15 cellular contexts compared by ENCODE assay signal in genomic region chr10:97063271-97063982, GRCh38.
DNase-seq lines count a peak whose midpoint lies in the region; TF ChIP-seq lines count a peak whose summit lies in the region.
"Had no signal": no experiment of that assay in that cellular context is flagged by ENCODE, and none has a peak within 500 bp of the region (broad histone marks: within the 10 kb centered on the region; RNA-seq: fewer than 3 reads in every experiment).

No MANE protein-coding gene starts in this region.

- no peak overlapping the region for H3K27ac Mint-ChIP-seq in Caco-2 (ENCODE audit: unreplicated experiment)
- H3K27ac Mint-ChIP-seq: B cell; CD4-positive, alpha-beta T cell; GM23338; HFFc6 had no signal

- H3K9ac ChIP-seq in neuronal stem cell (ENCODE audit: low read depth, low read length, poor library complexity): no peak overlapping the region

- H3K4me2 ChIP-seq in neuronal stem cell (ENCODE audit: insufficient read depth, low read length, poor library complexity, severe bottlenecking): no peak overlapping the region
- H3K4me2 ChIP-seq: GM23338 had no signal

- H2BK12ac ChIP-seq in neuronal stem cell (ENCODE audit: low read length): no peak overlapping the region

- peak overlapping the region; percentile 39 for H3K27ac ChIP-seq in cingulate gyrus (ENCODE audit: low read depth, low read length)
- H3K27ac ChIP-seq in neuronal stem cell (replicated peaks; ENCODE audit: low read length): no peak overlapping the region

- CTCF ChIA-PET in Caco-2 (lab: Charles Lee): no interaction called here

- no peak overlapping the region for H4K8ac ChIP-seq in neuronal stem cell (ENCODE audit: low read depth, low read length)

- no peak overlapping the region for H3K4me3 Mint-ChIP-seq in Caco-2 (ENCODE audit: unreplicated experiment)
- H3K4me3 Mint-ChIP-seq: B cell; CD4-positive, alpha-beta T cell; GM23338; HFFc6 had no signal

- H3K4ac ChIP-seq in neuronal stem cell (ENCODE audit: low read length): no peak overlapping the region

- peaks cover 5 to 8% of the 10 kb centered on the region in 2 donors for H3K4me1 ChIP-seq in neuronal stem cell (ENCODE audit: control insufficient read depth in 2 of 2, insufficient read depth in 1 of 2, low read depth in 1 of 2, low read length in 2 of 2)
- no peaks in the 10 kb centered on the region for H3K4me1 ChIP-seq in Caco-2
- H3K4me1 ChIP-seq: HAP-1 had no signal

- H3K14ac ChIP-seq in neuronal stem cell (ENCODE audit: low read length): no peak overlapping the region

- H3K9me3 Mint-ChIP-seq in Caco-2 (ENCODE audit: unreplicated experiment): no peaks in the 10 kb centered on the region
- H3K9me3 Mint-ChIP-seq: CD4-positive, alpha-beta T cell; GM23338; HFFc6 had no signal

- H3K9me3 ChIP-seq in neuronal stem cell (replicated peaks in 1 of 2; ENCODE audit: control insufficient read depth in 2 of 2, insufficient read depth in 1 of 2, low read depth in 1 of 2, low read length in 2 of 2) (no peaks in the 10 kb centered on the region), Caco-2 (no peaks in the 10 kb centered on the region)
- H3K9me3 ChIP-seq: HAP-1 had no signal

- H3K4me3 ChIP-seq in neuronal stem cell (ENCODE audit: low read length in 2 of 2) (no peak overlapping the region), Caco-2 (ENCODE audit: low read depth, low read length) (no peak overlapping the region)
- H3K4me3 ChIP-seq: GM12878, GM23338, HAP-1 had no signal

- peak overlapping the region; percentile 23 for H3K23ac ChIP-seq in neuronal stem cell (ENCODE audit: low read depth, low read length, poor library complexity)

- H2AK5ac ChIP-seq in neuronal stem cell (ENCODE audit: low read depth, low read length): no peak overlapping the region

- H2AFZ ChIP-seq in neuronal stem cell (ENCODE audit: low read length): no peak overlapping the region
- H2AFZ ChIP-seq: GM23338 had no signal

- intact Hi-C loops in Caco-2 (cut with micrococcal nuclease; ENCODE audit: unreplicated experiment): no loop called here

- no peak overlapping the region for H3K18ac ChIP-seq in neuronal stem cell (ENCODE audit: low read length)

- H3K36me3 ChIP-seq in neuronal stem cell (replicated peaks in 1 of 2; ENCODE audit: control insufficient read depth in 2 of 2, insufficient read depth in 2 of 2, low read length in 2 of 2) (no peaks in the 10 kb centered on the region), Caco-2 (ENCODE audit: control insufficient read depth, insufficient read depth, low read length) (no peaks in the 10 kb centered on the region)
- H3K36me3 ChIP-seq: HAP-1 had no signal

- H3K27me3 ChIP-seq in neuronal stem cell (ENCODE audit: control insufficient read depth in 3 of 3, insufficient read depth in 3 of 3, low read depth in 1 of 3, low read length in 3 of 3): peaks cover 0 to 4% (median 0%) of the 10 kb centered on the region in 3 experiments
- H3K27me3 ChIP-seq in Caco-2 (replicated peaks; ENCODE audit: control insufficient read depth, insufficient read depth, low read length): peaks cover 1% of the 10 kb centered on the region; the same call in 1 of the 2 replicates

- H3K79me1 ChIP-seq in neuronal stem cell (ENCODE audit: low read depth, low read length): no peaks in the 10 kb centered on the region

- H2BK5ac ChIP-seq in neuronal stem cell (ENCODE audit: low read length): no peak overlapping the region

- no peaks in the 10 kb centered on the region for H3K4me1 Mint-ChIP-seq in Caco-2 (ENCODE audit: low read depth, unreplicated experiment)
- H3K4me1 Mint-ChIP-seq: B cell had no signal

- DNase-seq in RPMI8226: peak; percentile 11
- no peak for DNase-seq in neuronal stem cell (ENCODE audit: low spot score)
- DNase-seq in Caco-2: no peak
- no peak for DNase-seq in stimulated activated CD4-positive, alpha-beta T cell treated with anti-CD3 and anti-CD28 coated beads, Interleukin-15, amount 100 ng/mL, for 24 hours
- DNase-seq in dedifferentiated amniotic fluid mesenchymal stem cell (ENCODE audit: extremely low spot score): no peak
- no peak for DNase-seq in NAMALWA (ENCODE audit: low spot score)
- DNase-seq: C1 segment of cervical spinal cord; CD4-positive, alpha-beta T cell; DMS79; HFFc6 had no signal

- H3K27me3 Mint-ChIP-seq in Caco-2 (ENCODE audit: insufficient read depth, unreplicated experiment): no peaks in the 10 kb centered on the region
- H3K27me3 Mint-ChIP-seq: CD4-positive, alpha-beta T cell had no signal

- TF ChIP-seq CTCF in Caco-2 (IDR thresholded peaks at IDR 0.05; ENCODE audit: insufficient read depth in 1 of 2, low read depth in 1 of 2, low read length in 1 of 2, severe bottlenecking in 1 of 2, unreplicated experiment in 1 of 2): no peak

- BruUV-seq in Caco-2 (replicated peaks; lab: Mats Ljungman, UMichigan): no TSS peak

- no peak overlapping the region for H4K91ac ChIP-seq in neuronal stem cell (ENCODE audit: low read depth, low read length, poor library complexity)

- H2BK15ac ChIP-seq in neuronal stem cell (ENCODE audit: low read length): no peak overlapping the region

- WGBS in neuronal stem cell (ENCODE audit: extremely low coverage in 2 of 2, insufficient read length in 2 of 2, insufficient replicate concordance in 1 of 2), 2 donors: no CpG with 5 or more reads among the region's 20 CpGs

- no peak overlapping the region for H2BK120ac ChIP-seq in neuronal stem cell (ENCODE audit: low read depth, low read length)

- POLR2A ChIA-PET in Caco-2 (lab: Charles Lee): no interaction called here

- no peaks in the 10 kb centered on the region for H3K36me3 Mint-ChIP-seq in Caco-2 (ENCODE audit: insufficient read depth, unreplicated experiment)
